ENCODE assay signal across 1 cellular context in genomic region chr6:166629628-166630027, GRCh38.
TF ChIP-seq lines count a peak whose summit lies in the region.

No MANE protein-coding gene starts in this region.

TF ChIP-seq in HepG2, 621 proteins besides CTCF, POLR2A, EP300 and RAD21:
- TF ChIP-seq GTF3A (CRISPR knock-in tag; conservative IDR thresholded peaks at IDR 0.05) (0 out of 2 replicates have a peak, but pooled peaks have one; percentile 10), RBFOX2 (IDR thresholded peaks at IDR 0.05; ENCODE audit: low read depth, low read length) (no peak)
